8 cellular contexts compared by ENCODE assay signal in the genomic region with DNA sequence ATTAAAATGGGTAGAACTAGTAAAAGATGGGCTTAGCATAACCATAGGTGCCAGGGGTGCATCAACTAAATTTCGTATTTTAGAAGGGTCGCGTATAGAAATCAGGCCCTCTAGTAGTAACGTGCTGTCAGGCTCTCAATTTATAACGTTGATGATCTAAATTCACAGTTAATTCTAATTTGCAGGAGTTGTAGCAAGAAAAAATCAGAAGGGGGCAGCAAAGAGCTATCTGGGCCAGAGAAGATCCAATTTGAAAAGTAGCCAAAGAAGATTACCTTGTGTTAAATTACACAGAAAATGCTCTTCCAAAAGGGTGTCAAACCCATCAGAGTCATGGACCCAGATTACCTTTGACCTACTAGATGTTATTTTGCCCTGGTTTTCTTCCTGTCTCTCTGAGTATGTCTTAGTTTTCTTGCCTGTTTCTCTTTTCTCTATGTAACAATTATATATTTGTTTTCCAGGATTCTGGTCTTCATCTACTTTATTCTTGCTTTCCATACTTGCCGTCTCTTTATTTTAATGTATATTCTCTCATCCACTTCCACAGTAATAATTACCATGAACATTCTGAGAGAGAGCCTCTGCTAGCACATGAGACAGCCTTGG.
A peak's percentile ranks its signal among the peaks of the same experiment; 100 is the strongest.
DNase-seq lines count a peak whose midpoint lies in the region; ATAC-seq and TF ChIP-seq lines count a peak whose summit lies in the region.

No MANE protein-coding gene starts in this region.

- intact Hi-C loops in left ventricle myocardium inferior (cut with micrococcal nuclease): no loop called here
- intact Hi-C loops in cardiac septum (cut with DNase I): loop anchor here (10.0 kb wide), 1 partner anchor 1014 kb away; no protein-coding TSS in a partner anchor

- no peaks in the 10 kb centered on the region for H3K4me1 ChIP-seq in left ventricle myocardium inferior

- TF ChIP-seq CTCF in left ventricle myocardium inferior (IDR thresholded peaks at IDR 0.05; ENCODE audit: borderline replicate concordance) (peak; percentile 74), cardiac fibroblast (IDR thresholded peaks at IDR 0.05; ENCODE audit: low read depth, low read length) (peak; percentile 66)

- H3K36me3 ChIP-seq in left ventricle myocardium inferior: no peaks in the 10 kb centered on the region

- no peaks in the 10 kb centered on the region for H3K9me3 ChIP-seq in left ventricle myocardium inferior (replicated peaks)

- H3K4me3 ChIP-seq in left ventricle myocardium inferior: no peak overlapping the region
- no peak overlapping the region for H3K4me3 ChIP-seq in cardiac fibroblast (replicated peaks in 1 of 2; ENCODE audit: low read depth in 2 of 2, low read length in 2 of 2)

- H3K27ac ChIP-seq in left ventricle myocardium inferior (replicated peaks): no peak overlapping the region

- ATAC-seq in HG02981 (IDR thresholded peaks at IDR 0.05; ENCODE audit: unreplicated experiment): peak; percentile 61

- no peaks in the 10 kb centered on the region for H3K27me3 ChIP-seq in left ventricle myocardium inferior (ENCODE audit: low read depth)

- no peak for DNase-seq in left ventricle myocardium inferior
- DNase-seq in cardiac septum (ENCODE audit: low spot score): no peak
- DNase-seq in NCI-H460 (ENCODE audit: extremely low read depth, low read depth): peak; percentile 21
- DNase-seq in cardiac fibroblast (ENCODE audit: low read depth in 2 of 2): peak; percentile 29 to 41
- peak; percentile 32 for DNase-seq in midbrain (lab: John Stamatoyannopoulos, UW)
- no peak for DNase-seq in activated naive CD4-positive, alpha-beta T cell (lab: John Stamatoyannopoulos, UW)
- no peak for DNase-seq in ecto neural progenitor cell (ENCODE audit: low spot score)

Comparison
In these comparisons a context has a peak if more than half of its experiments do, and no peak if none do; other contexts are left out.
1. DNase-seq: peak in NCI-H460 (single experiment), cardiac fibroblast (2 of 2) and midbrain (single experiment); none in left ventricle myocardium inferior (single experiment), cardiac septum (single experiment), activated naive CD4-positive, alpha-beta T cell (0 of 4) and ecto neural progenitor cell (single experiment).